In genomic region chr3:184918741-184919140, GRCh38 we compare ENCODE assay signal across 1 cellular context.
TF ChIP-seq lines count a peak whose summit lies in the region.

No MANE protein-coding gene starts in this region.

TF ChIP-seq in WTC11, 78 proteins besides CTCF, POLR2A, EP300 and RAD21 (continued from another document):
- TF ChIP-seq ELF4 (CRISPR knock-in tag; IDR thresholded peaks at IDR 0.05; ENCODE audit: low read depth) = no peak
- no peak for TF ChIP-seq SMAD3 (CRISPR knock-in tag; IDR thresholded peaks at IDR 0.05; ENCODE audit: borderline replicate concordance)
- TF ChIP-seq MLX (CRISPR knock-in tag; IDR thresholded peaks at IDR 0.05) = no peak
